1 cellular context compared by ENCODE assay signal in genomic region chr17:76002100-76002499, GRCh38.
TF ChIP-seq lines count a peak whose summit lies in the region.

No MANE protein-coding gene starts in this region.

TF ChIP-seq in HepG2, 621 proteins besides CTCF, POLR2A, EP300 and RAD21:
- TF ChIP-seq ZBTB38 (CRISPR knock-in tag; IDR thresholded peaks at IDR 0.05) (peak; percentile 26; the same call in 1 of the 2 replicates), FOXC1 (CRISPR knock-in tag; IDR thresholded peaks at IDR 0.05; ENCODE audit: borderline replicate concordance) (0 out of 2 replicates have a peak, but pooled peaks have one; percentile 5), MEF2D (CRISPR knock-in tag; IDR thresholded peaks at IDR 0.05) (no peak), MTA1 (CRISPR knock-in tag; IDR thresholded peaks at IDR 0.05; ENCODE audit: borderline replicate concordance) (0 out of 2 replicates have a peak, but pooled peaks have one; percentile 40), BORCS8-MEF2B (CRISPR knock-in tag; IDR thresholded peaks at IDR 0.05) (0 out of 2 replicates have a peak, but pooled peaks have one; percentile 30), ZNF274 (CRISPR knock-in tag; IDR thresholded peaks at IDR 0.05) (0 out of 2 replicates have a peak, but pooled peaks have one; percentile 16), ZNF687 (CRISPR knock-in tag; IDR thresholded peaks at IDR 0.05) (peak; percentile 25; the same call in 1 of the 2 replicates)
- TF ChIP-seq, protein P1, sequence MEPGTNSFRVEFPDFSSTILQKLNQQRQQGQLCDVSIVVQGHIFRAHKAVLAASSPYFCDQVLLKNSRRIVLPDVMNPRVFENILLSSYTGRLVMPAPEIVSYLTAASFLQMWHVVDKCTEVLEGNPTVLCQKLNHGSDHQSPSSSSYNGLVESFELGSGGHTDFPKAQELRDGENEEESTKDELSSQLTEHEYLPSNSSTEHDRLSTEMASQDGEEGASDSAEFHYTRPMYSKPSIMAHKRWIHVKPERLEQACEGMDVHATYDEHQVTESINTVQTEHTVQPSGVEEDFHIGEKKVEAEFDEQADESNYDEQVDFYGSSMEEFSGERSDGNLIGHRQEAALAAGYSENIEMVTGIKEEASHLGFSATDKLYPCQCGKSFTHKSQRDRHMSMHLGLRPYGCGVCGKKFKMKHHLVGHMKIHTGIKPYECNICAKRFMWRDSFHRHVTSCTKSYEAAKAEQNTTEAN (CRISPR knock-in tag; conservative IDR thresholded peaks at IDR 0.05): no peak
